ENCODE assay signal across 22 cellular contexts in genomic region chr2:60283633-60284032, GRCh38.
"Had no signal": no experiment of that assay in that cellular context is flagged by ENCODE, and none has a peak within 500 bp of the region (broad histone marks: within the 10 kb centered on the region; RNA-seq: fewer than 3 reads in every experiment).

No MANE protein-coding gene starts in this region.

- DNase-seq: hippocampal formation; lower lobe of right lung; mammary epithelial cell; mesenchymal stem cell; naive thymus-derived CD8-positive, alpha-beta T cell; nucleus accumbens; pancreas; posterior cingulate gyrus; retina; right lobe of liver; stimulated activated CD4-positive, alpha-beta T cell treated with anti-CD3 and anti-CD28 coated beads, Interleukin-1b, Interleukin-23, amount 100 ng/mL, for 48 hours; stimulated activated CD4-positive, alpha-beta T cell treated with anti-CD3 and anti-CD28 coated beads, Interleukin-2, amount 100 ng/mL, for 48 hours; stimulated activated CD4-positive, alpha-beta T cell treated with anti-CD3 and anti-CD28 coated beads, Interleukin-4, amount 100 ng/mL, for 4 hours; stimulated activated CD8-positive, alpha-beta memory T cell treated with anti-CD3 and anti-CD28 coated beads, Interleukin-4, amount 100 ng/mL, for 48 hours; stimulated activated naive CD4-positive, alpha-beta T cell treated with Interleukin-2 at 50 U/mL for 16 hours; stimulated activated naive CD8-positive, alpha-beta T cell treated with anti-CD3 and anti-CD28 coated beads, Interleukin-15, amount 100 ng/mL, for 72 hours; substantia nigra; uterus had no signal

- H3K4me2 ChIP-seq: smooth muscle cell had no signal

- H3K36me3 ChIP-seq: lower lobe of right lung, pancreas, prostate gland, right lobe of liver, tibial nerve, uterus had no signal

- H3K4me1 ChIP-seq: lower lobe of right lung, pancreas, prostate gland, right lobe of liver, tibial nerve, uterus had no signal

- ATAC-seq: lower lobe of right lung; naive thymus-derived CD8-positive, alpha-beta T cell; pancreas; right lobe of liver; stimulated activated memory B cell treated with anti-CD40 and anti-IgM and Interleukin-4, amounts not matched to agents 10 μg/mL and 1 μg/mL and 100 μg/mL, for 72 hours had no signal

- H3K9me3 ChIP-seq: lower lobe of right lung, pancreas, prostate gland, right lobe of liver, tibial nerve, uterus had no signal

- H3K27me3 ChIP-seq: pancreas, right lobe of liver, tibial nerve, uterus had no signal

- FAIRE-seq: pancreas had no signal

- H3K27ac ChIP-seq: lower lobe of right lung, pancreas, prostate gland, right lobe of liver, tibial nerve, uterus had no signal

- H3K4me3 ChIP-seq: lower lobe of right lung, pancreas, prostate gland, right lobe of liver, smooth muscle cell, tibial nerve, uterus had no signal
